8 cellular contexts compared by ENCODE assay signal in genomic region chr2:231680992-231681852, GRCh38. TPM values are rescaled to one million over a fixed set of nuclear protein-coding genes. Genes with fewer than 3 reads are reported as not detected.
DNase-seq lines count a peak whose midpoint lies in the region; ATAC-seq and TF ChIP-seq lines count a peak whose summit lies in the region.

No MANE protein-coding gene starts in this region.

- H3K27me3 ChIP-seq in BLaER1 treated with 17β-estradiol and CSF1 and Interleukin-3, amounts not matched to agents 10 nM and 100 nM, result no peaks in the 10 kb centered on the region
- H3K27me3 ChIP-seq in RWPE2 (ENCODE audit: insufficient read depth, poor library complexity, severe bottlenecking) (no peaks in the 10 kb centered on the region), endocrine pancreas (ENCODE audit: control insufficient read depth, insufficient read depth, low read length) (no peaks in the 10 kb centered on the region), lung (ENCODE audit: control insufficient read depth, insufficient read depth) (no peaks in the 10 kb centered on the region), suprapubic skin (no peaks in the 10 kb centered on the region)

- peak; percentile 67 for ATAC-seq in GM18868 (IDR thresholded peaks at IDR 0.05; ENCODE audit: unreplicated experiment)
- ATAC-seq in HG03095 (IDR thresholded peaks at IDR 0.05; ENCODE audit: unreplicated experiment), result peak; percentile 63
- ATAC-seq in RWPE2 (ENCODE audit: low read depth), result peak; percentile 72
- peak; percentile 89 for ATAC-seq in lung (ENCODE audit: insufficient read depth, low FRiP score)

- H3K9ac ChIP-seq in BLaER1 treated with 17β-estradiol and CSF1 and Interleukin-3, amounts not matched to agents 10 nM and 100 nM, result peak overlapping the region; percentile 84 to 98 (median 94)
- H3K9ac ChIP-seq in endocrine pancreas (ENCODE audit: control insufficient read depth, insufficient read depth, low read length), result peak overlapping the region; percentile 65

- H3K4me3 ChIP-seq in BLaER1 treated with 17β-estradiol and CSF1 and Interleukin-3, amounts not matched to agents 10 nM and 100 nM, result peak overlapping the region; percentile 45 to 76 (median 68)
- H3K4me3 ChIP-seq in RWPE2 (ENCODE audit: severe bottlenecking) (peak overlapping the region; percentile 43), endocrine pancreas (ENCODE audit: control insufficient read depth, insufficient read depth, low read length) (no peak overlapping the region), lung (peak overlapping the region; percentile 34), suprapubic skin (peak overlapping the region; percentile 53)

- no peaks in the 10 kb centered on the region; a peak in 1 of 22 replicates for H4K20me1 ChIP-seq in BLaER1 treated with 17β-estradiol and CSF1 and Interleukin-3, amounts not matched to agents 10 nM and 100 nM

- peak in 1 of 2 donors; percentile 57 for TF ChIP-seq POLR2A in suprapubic skin (IDR thresholded peaks at IDR 0.05)

- DNase-seq in RWPE2 (ENCODE audit: low spot score) (no peak), lung (ENCODE audit: low spot score) (peak; percentile 76), suprapubic skin (ENCODE audit: low spot score in 2 of 2) (peak in 1 of 2 donors; percentile 90), SW 1271 (lab: John Stamatoyannopoulos, UW) (no peak)

- peaks cover 77 to 94% (median 84%) of the 10 kb centered on the region in 10 experiments for H3K4me1 ChIP-seq in BLaER1 treated with 17β-estradiol and CSF1 and Interleukin-3, amounts not matched to agents 10 nM and 100 nM
- H3K4me1 ChIP-seq in RWPE2 (ENCODE audit: insufficient read depth, poor library complexity, severe bottlenecking) (peaks cover 6% of the 10 kb centered on the region), endocrine pancreas (ENCODE audit: control insufficient read depth, insufficient read depth, low read length) (no peaks in the 10 kb centered on the region), lung (ENCODE audit: control insufficient read depth in 2 of 2, insufficient read depth in 2 of 2, low read length in 2 of 2) (peaks cover 0 to 4% of the 10 kb centered on the region in 2 donors), suprapubic skin (peaks cover 32% of the 10 kb centered on the region)

- peak overlapping the region; percentile 83 to 100 (median 95) for H3K4me2 ChIP-seq in BLaER1 treated with 17β-estradiol and CSF1 and Interleukin-3, amounts not matched to agents 10 nM and 100 nM

- TF ChIP-seq CTCF in RWPE2 (IDR thresholded peaks at IDR 0.05; ENCODE audit: poor library complexity, severe bottlenecking) (no peak), lung (IDR thresholded peaks at IDR 0.05; ENCODE audit: control extremely low read depth, extremely low read depth) (no peak), suprapubic skin (IDR thresholded peaks at IDR 0.05) (peak in 1 of 2 donors; percentile 5)

- no peaks in the 10 kb centered on the region for H3K36me3 ChIP-seq in BLaER1 treated with 17β-estradiol and CSF1 and Interleukin-3, amounts not matched to agents 10 nM and 100 nM
- H3K36me3 ChIP-seq in RWPE2 (ENCODE audit: low read depth), result no peaks in the 10 kb centered on the region
- H3K36me3 ChIP-seq in endocrine pancreas (ENCODE audit: control insufficient read depth, insufficient read depth, low read length), result no peaks in the 10 kb centered on the region
- H3K36me3 ChIP-seq in lung (ENCODE audit: control insufficient read depth in 2 of 2, insufficient read depth in 2 of 2, low read length in 2 of 2), result no peaks in the 10 kb centered on the region
- H3K36me3 ChIP-seq in suprapubic skin, result no peaks in the 10 kb centered on the region

- H3K27ac ChIP-seq in BLaER1 treated with 17β-estradiol and CSF1 and Interleukin-3, amounts not matched to agents 10 nM and 100 nM, result peak overlapping the region; percentile 87 to 100 (median 98)
- H3K27ac ChIP-seq in RWPE2 (ENCODE audit: poor library complexity, severe bottlenecking) (peak overlapping the region; percentile 93), lung (ENCODE audit: low read depth in 1 of 2, low read length in 1 of 2) (peak overlapping the region; percentile 89 to 98), suprapubic skin (peak overlapping the region; percentile 81)

- H3K9me3 ChIP-seq in BLaER1 treated with 17β-estradiol and CSF1 and Interleukin-3, amounts not matched to agents 10 nM and 100 nM (replicated peaks in 1 of 11), result no peaks in the 10 kb centered on the region
- H3K9me3 ChIP-seq in RWPE2 (ENCODE audit: severe bottlenecking), result no peaks in the 10 kb centered on the region
- H3K9me3 ChIP-seq in endocrine pancreas (ENCODE audit: control insufficient read depth, low read length), result no peaks in the 10 kb centered on the region
- no peaks in the 10 kb centered on the region for H3K9me3 ChIP-seq in lung (ENCODE audit: control insufficient read depth in 2 of 2, insufficient read depth in 1 of 2, low read length in 1 of 2)
- no peaks in the 10 kb centered on the region for H3K9me3 ChIP-seq in suprapubic skin

- TF ChIP-seq EP300 in suprapubic skin (IDR thresholded peaks at IDR 0.05), result no peak

- 8 to 19% methylated on average over 43 to 79 of the region's 79 CpGs for WGBS in lung, 2 donors
- 25% methylated on average over 28 of the region's 79 CpGs for WGBS in suprapubic skin

RNA-seq across cellular contexts. Expression of gene PTMA, which starts 27.1 kb away (rescaled TPM):
- total RNA-seq in lung, result 100 to 1,000 TPM; 755 to 925 TPM
- 1,000 to 10,000 TPM; 1,633 to 1,655 TPM for polyA plus RNA-seq in lung
- 1,000 to 10,000 TPM in 3 of 4 donors, 100 to 1,000 TPM in 1; 781 to 1,090 (median 1,063) TPM for total RNA-seq in suprapubic skin
